In the genomic region with DNA sequence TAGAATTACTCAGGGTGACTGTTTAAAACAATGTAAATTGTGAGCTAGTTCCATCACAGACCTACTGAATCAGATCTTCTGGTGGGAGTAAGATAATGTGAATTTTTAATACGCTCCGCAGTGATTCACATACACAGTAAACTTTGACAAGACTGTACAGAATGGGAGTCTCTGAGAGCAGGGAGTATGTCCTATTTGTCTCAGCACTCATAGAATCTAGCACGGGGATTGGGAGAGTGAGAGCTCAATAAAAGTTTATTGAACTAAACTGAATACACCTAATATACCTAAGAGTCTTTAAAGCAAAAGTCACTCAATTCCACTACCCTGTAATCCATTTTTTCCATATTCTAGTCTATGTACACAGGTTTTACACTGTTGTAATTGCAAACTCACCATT, we compare ENCODE assay signal across 20 cellular contexts.
"Had no signal": no experiment of that assay in that cellular context is flagged by ENCODE, and none has a peak within 500 bp of the region (broad histone marks: within the 10 kb centered on the region; RNA-seq: fewer than 3 reads in every experiment).

No MANE protein-coding gene starts in this region.

- ATAC-seq: esophagus mucosa; gastrocnemius medialis; left lung; naive thymus-derived CD4-positive, alpha-beta T cell; WTC11 had no signal

- H3K4me1 Mint-ChIP-seq: central memory CD8-positive, alpha-beta T cell had no signal

- FAIRE-seq: keratinocyte, urothelium cell line had no signal

- H3K9me3 Mint-ChIP-seq: activated CD8-positive, alpha-beta T cell treated with anti-CD3 and anti-CD28 coated beads for 36 hours; activated naive CD4-positive, alpha-beta T cell treated with anti-CD3 and anti-CD28 coated beads, Interleukin-2, amount 10 ng/mL, durations not matched to agents 7 days and 5 days; activated naive CD8-positive, alpha-beta T cell treated with anti-CD3 and anti-CD28 coated beads, Interleukin-2, amount 50 U/mL, for 24 hours; activated T-cell treated with anti-CD3 and anti-CD28 coated beads, Interleukin-2, amount 50 U/mL, for 24 hours; central memory CD8-positive, alpha-beta T cell; naive thymus-derived CD4-positive, alpha-beta T cell; T-helper 1 cell treated with Interleukin-12 subunit alpha and Interleukin-12 subunit beta and Interleukin-4 antibody, amounts not matched to agents 30 μg/mL and 1 μg/mL, for 36 hours; WTC11 had no signal

- H3K4me3 ChIP-seq: colonic mucosa, left lung, tibial nerve had no signal

- H3K27me3 Mint-ChIP-seq: activated CD8-positive, alpha-beta T cell treated with anti-CD3 and anti-CD28 coated beads for 36 hours; activated naive CD4-positive, alpha-beta T cell treated with anti-CD3 and anti-CD28 coated beads, Interleukin-2, amount 10 ng/mL, durations not matched to agents 7 days and 5 days; activated T-cell treated with anti-CD3 and anti-CD28 coated beads, Interleukin-2, amount 50 U/mL, for 24 hours; central memory CD8-positive, alpha-beta T cell; naive thymus-derived CD4-positive, alpha-beta T cell had no signal

- H3K9me3 ChIP-seq: colonic mucosa, gastrocnemius medialis, left lung, tibial nerve had no signal

- H3K27ac Mint-ChIP-seq: activated CD8-positive, alpha-beta T cell treated with anti-CD3 and anti-CD28 coated beads for 36 hours; activated naive CD4-positive, alpha-beta T cell treated with anti-CD3 and anti-CD28 coated beads, Interleukin-2, amount 10 ng/mL, durations not matched to agents 7 days and 5 days; activated naive CD8-positive, alpha-beta T cell treated with anti-CD3 and anti-CD28 coated beads, Interleukin-2, amount 50 U/mL, for 24 hours; activated T-cell treated with anti-CD3 and anti-CD28 coated beads, Interleukin-2, amount 50 U/mL, for 24 hours; naive thymus-derived CD4-positive, alpha-beta T cell; T-helper 1 cell treated with Interleukin-12 subunit alpha and Interleukin-12 subunit beta and Interleukin-4 antibody, amounts not matched to agents 30 μg/mL and 1 μg/mL, for 36 hours had no signal

- DNase-seq: activated CD4-positive, alpha-beta T cell treated with anti-CD3 and anti-CD28 coated beads for 48 hours; activated CD8-positive, alpha-beta T cell treated with anti-CD3 and anti-CD28 coated beads for 36 hours; activated effector memory CD4-positive, alpha-beta T cell treated with Interleukin-2 at 50 U/mL for 16 hours; activated naive CD4-positive, alpha-beta T cell treated with anti-CD3 and anti-CD28 coated beads, Interleukin-2, amount 10 ng/mL, durations not matched to agents 7 days and 5 days; activated naive CD8-positive, alpha-beta T cell treated with anti-CD3 and anti-CD28 coated beads, Interleukin-2, amount 50 U/mL, for 24 hours; activated T-cell treated with anti-CD3 and anti-CD28 coated beads, Interleukin-2, amount 50 U/mL, for 24 hours; anterior cingulate cortex; colonic mucosa; gastrocnemius medialis; left lung; mammary epithelial cell; naive thymus-derived CD4-positive, alpha-beta T cell; stimulated activated naive CD4-positive, alpha-beta T cell treated with Interleukin-2 at 50 U/mL for 16 hours had no signal

- H3K27ac ChIP-seq: colonic mucosa, tibial nerve had no signal

- H3K4me3 Mint-ChIP-seq: activated CD8-positive, alpha-beta T cell treated with anti-CD3 and anti-CD28 coated beads for 36 hours; activated naive CD4-positive, alpha-beta T cell treated with anti-CD3 and anti-CD28 coated beads, Interleukin-2, amount 10 ng/mL, durations not matched to agents 7 days and 5 days; activated naive CD8-positive, alpha-beta T cell treated with anti-CD3 and anti-CD28 coated beads, Interleukin-2, amount 50 U/mL, for 24 hours; activated T-cell treated with anti-CD3 and anti-CD28 coated beads, Interleukin-2, amount 50 U/mL, for 24 hours; central memory CD8-positive, alpha-beta T cell; T-helper 1 cell treated with Interleukin-12 subunit alpha and Interleukin-12 subunit beta and Interleukin-4 antibody, amounts not matched to agents 30 μg/mL and 1 μg/mL, for 36 hours; WTC11 had no signal

- H3K27me3 ChIP-seq: colonic mucosa, gastrocnemius medialis, left lung, tibial nerve had no signal

- H3K36me3 ChIP-seq: colonic mucosa, gastrocnemius medialis, left lung had no signal

- H3K36me3 Mint-ChIP-seq: WTC11 had no signal

- H3K4me1 ChIP-seq: gastrocnemius medialis had no signal
